ENCODE assay signal across 25 cellular contexts in the genomic region with DNA sequence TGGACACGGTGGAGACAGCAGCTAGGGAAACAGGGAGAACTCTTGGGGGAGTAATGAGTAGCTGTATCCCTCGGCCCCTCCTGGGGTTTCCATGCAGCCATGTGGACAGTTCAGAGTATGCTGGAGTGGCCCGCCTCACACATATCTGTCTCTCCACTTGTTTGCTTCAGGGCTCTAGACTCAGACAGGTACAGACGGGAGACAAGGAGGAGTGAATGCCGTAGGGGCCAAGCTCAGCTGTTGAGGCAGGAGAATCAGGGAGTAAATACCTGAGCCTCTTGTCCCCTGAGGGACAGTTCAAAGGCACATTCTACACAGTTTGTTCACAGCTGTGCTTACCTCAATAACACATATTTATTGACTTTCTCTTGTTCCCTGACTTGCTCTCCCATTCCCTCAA. TPM values are rescaled to one million over a fixed set of nuclear protein-coding genes. Genes with fewer than 3 reads are reported as not detected.
DNase-seq lines count a peak whose midpoint lies in the region; ATAC-seq and TF ChIP-seq lines count a peak whose summit lies in the region.
"Had no signal": no experiment of that assay in that cellular context is flagged by ENCODE, and none has a peak within 500 bp of the region (broad histone marks: within the 10 kb centered on the region; RNA-seq: fewer than 3 reads in every experiment).

No MANE protein-coding gene starts in this region.

- H3K4me1 ChIP-seq in GM23338 (ENCODE audit: insufficient read depth): 0 out of 2 replicates have a peak, but pooled peaks cover 6% of the 10 kb centered on the region
- H3K4me1 ChIP-seq: BLaER1 treated with 17β-estradiol and CSF1 and Interleukin-3, amounts not matched to agents 10 nM and 100 nM; Peyer's patch had no signal

- peak overlapping the region; percentile 84 for H2AFZ ChIP-seq in GM23338
- H2AFZ ChIP-seq: GM23248 had no signal

- no peak overlapping the region for H3K4me2 ChIP-seq in GM23338
- H3K4me2 ChIP-seq: BLaER1 treated with 17β-estradiol and CSF1 and Interleukin-3, amounts not matched to agents 10 nM and 100 nM had no signal

- no peak overlapping the region for H3K4me3 ChIP-seq in GM23338
- no peak overlapping the region for H3K4me3 ChIP-seq in coronary artery
- H3K4me3 ChIP-seq: BLaER1 treated with 17β-estradiol and CSF1 and Interleukin-3, amounts not matched to agents 10 nM and 100 nM; GM23248; Peyer's patch had no signal

- H3F3A ChIP-seq in GM23338 (replicated peaks; ENCODE audit: low read depth): no peaks in the 10 kb centered on the region

- H3K9me3 Mint-ChIP-seq in GM23338: peaks cover 6% of the 10 kb centered on the region; the same call in 1 of the 3 replicates
- peaks cover 5% of the 10 kb centered on the region for H3K9me3 Mint-ChIP-seq in stimulated activated memory B cell treated with anti-CD40 and anti-IgM and Interleukin-4, amounts not matched to agents 10 μg/mL and 1 μg/mL and 100 μg/mL, for 72 hours

- H3K27me3 Mint-ChIP-seq in GM23338 (ENCODE audit: insufficient read depth, low read depth, poor library complexity): no peaks in the 10 kb centered on the region
- peaks cover 4% of the 10 kb centered on the region for H3K27me3 Mint-ChIP-seq in stimulated activated memory B cell treated with anti-CD40 and anti-IgM and Interleukin-4, amounts not matched to agents 10 μg/mL and 1 μg/mL and 100 μg/mL, for 72 hours
- H3K27me3 Mint-ChIP-seq: CD4-positive, alpha-beta memory T cell had no signal

- H3K79me2 ChIP-seq in GM23338 (replicated peaks; ENCODE audit: insufficient read depth): no peaks in the 10 kb centered on the region

- H3K27ac Mint-ChIP-seq in GM23338: no peak overlapping the region
- H3K27ac Mint-ChIP-seq in stimulated activated memory B cell treated with anti-CD40 and anti-IgM and Interleukin-4, amounts not matched to agents 10 μg/mL and 1 μg/mL and 100 μg/mL, for 72 hours: no peak overlapping the region
- H3K27ac Mint-ChIP-seq: CD4-positive, alpha-beta memory T cell had no signal

- no peaks in the 10 kb centered on the region for H3K36me3 ChIP-seq in GM23338 (ENCODE audit: insufficient read depth)
- H3K36me3 ChIP-seq: BLaER1 treated with 17β-estradiol and CSF1 and Interleukin-3, amounts not matched to agents 10 nM and 100 nM; Peyer's patch had no signal

- no peaks in the 10 kb centered on the region for H3K27me3 ChIP-seq in GM23338 (ENCODE audit: insufficient read depth)
- H3K27me3 ChIP-seq: Peyer's patch had no signal

- H4K20me1 ChIP-seq in GM23338 (replicated peaks; ENCODE audit: insufficient read depth): no peaks in the 10 kb centered on the region
- H4K20me1 ChIP-seq: BLaER1 treated with 17β-estradiol and CSF1 and Interleukin-3, amounts not matched to agents 10 nM and 100 nM had no signal

- ATAC-seq in GM23338: no peak; the same call in 1 of the 3 replicates
- no peak for ATAC-seq in left lobe of liver
- ATAC-seq in stimulated activated memory B cell treated with anti-CD40 and anti-IgM and Interleukin-4, amounts not matched to agents 10 μg/mL and 1 μg/mL and 100 μg/mL, for 72 hours: peak; percentile 24
- no peak for ATAC-seq in GM19455 (IDR thresholded peaks at IDR 0.05; ENCODE audit: unreplicated experiment)
- ATAC-seq in GM21367 (IDR thresholded peaks at IDR 0.05; ENCODE audit: unreplicated experiment): no peak
- ATAC-seq: SK-N-SH treated with all-trans-retinoic acid at 6 μM for 48 hours had no signal

- H3K9me2 ChIP-seq in GM23338 (ENCODE audit: insufficient read depth): peaks cover 4% of the 10 kb centered on the region; the same call in 1 of the 2 replicates

- H3K27ac ChIP-seq in GM23338 (ENCODE audit: low read depth): no peak overlapping the region
- H3K27ac ChIP-seq in coronary artery: no peak overlapping the region
- H3K27ac ChIP-seq: BLaER1 treated with 17β-estradiol and CSF1 and Interleukin-3, amounts not matched to agents 10 nM and 100 nM; GM23248; HL-60; Peyer's patch had no signal

- no peak for DNase-seq in GM23338 (ENCODE audit: low spot score)
- peak; percentile 45 for DNase-seq in coronary artery (ENCODE audit: low spot score)
- DNase-seq in left lobe of liver (ENCODE audit: low spot score): peak; percentile 26
- no peak for DNase-seq in midbrain (lab: John Stamatoyannopoulos, UW)
- DNase-seq in NCI-H2107 treated with DMSO at 0.1 percent for 48 hours (lab: John Stamatoyannopoulos, UW; ENCODE audit: unreplicated experiment): no peak
- DNase-seq: ACHN; CD4-positive, alpha-beta memory T cell; DMS153; GDM1; GM23248; HCEC 1CT; KG1; NCI-H1092; NCI-H1436; NCI-H187 treated with DMSO at 0.1 percent for 48 hours; NCI-H2227 treated with DMSO at 0.1 percent for 48 hours; NCI-H510A treated with DMSO at 0.1 percent for 48 hours; NCI-H82; Peyer's patch had no signal

- H3K4me3 Mint-ChIP-seq in GM23338: no peak overlapping the region
- H3K4me3 Mint-ChIP-seq in stimulated activated memory B cell treated with anti-CD40 and anti-IgM and Interleukin-4, amounts not matched to agents 10 μg/mL and 1 μg/mL and 100 μg/mL, for 72 hours: no peak overlapping the region
- H3K4me3 Mint-ChIP-seq: CD4-positive, alpha-beta memory T cell had no signal

- H3K4me1 Mint-ChIP-seq in GM23338: peaks cover 8% of the 10 kb centered on the region
- H3K4me1 Mint-ChIP-seq in stimulated activated memory B cell treated with anti-CD40 and anti-IgM and Interleukin-4, amounts not matched to agents 10 μg/mL and 1 μg/mL and 100 μg/mL, for 72 hours: no peaks in the 10 kb centered on the region
- H3K4me1 Mint-ChIP-seq: CD4-positive, alpha-beta memory T cell had no signal

- TF ChIP-seq CTCF in GM23338 (conservative IDR thresholded peaks at IDR 0.05; ENCODE audit: low read depth in 2 of 2): no peak
- no peak for TF ChIP-seq CTCF in coronary artery (IDR thresholded peaks at IDR 0.05)

- 0 out of 3 replicates have a peak, but pooled peaks cover 3% of the 10 kb centered on the region for H3K36me3 Mint-ChIP-seq in GM23338 (ENCODE audit: low read depth)
- H3K36me3 Mint-ChIP-seq in stimulated activated memory B cell treated with anti-CD40 and anti-IgM and Interleukin-4, amounts not matched to agents 10 μg/mL and 1 μg/mL and 100 μg/mL, for 72 hours: no peaks in the 10 kb centered on the region
- H3K36me3 Mint-ChIP-seq: CD4-positive, alpha-beta memory T cell had no signal

TF ChIP-seq in GM23338, 12 proteins besides CTCF, POLR2A, EP300 and RAD21 (continues in another document):
- no peak for TF ChIP-seq EZH2 (IDR thresholded peaks at IDR 0.05; ENCODE audit: low read depth, unreplicated experiment)
- TF ChIP-seq POLR2AphosphoS5 (IDR thresholded peaks at IDR 0.05; ENCODE audit: low read depth): no peak
- no peak for TF ChIP-seq NANOG (IDR thresholded peaks at IDR 0.05; ENCODE audit: borderline replicate concordance)
- TF ChIP-seq ETS1 (IDR thresholded peaks at IDR 0.05): no peak
- TF ChIP-seq ZNF331 (CRISPR knock-in tag; IDR thresholded peaks at IDR 0.05; ENCODE audit: low read depth): no peak
- TF ChIP-seq REST (IDR thresholded peaks at IDR 0.05; ENCODE audit: unreplicated experiment): no peak
- no peak for TF ChIP-seq STAT1 (IDR thresholded peaks at IDR 0.05; ENCODE audit: unreplicated experiment)

RNA-seq across cellular contexts. Expression of gene PTGFRN, which starts 7.7 kb away (rescaled TPM):
- 21.8 and 32.7 TPM in 2 replicates for total RNA-seq in GM23338 (2014; rRNA removed; shearing (Covaris generic))
- polyA plus RNA-seq in GM23338 (2016; fragmentation: Nextera tagmentation; extraction: Ambion mirVana): 17.4 and 30.0 TPM in 2 replicates
- total RNA-seq in left lobe of liver: 11.9 TPM

Comparison
In these comparisons a context has a peak if more than half of its experiments do, and no peak if none do; other contexts are left out.
1. DNase-seq: peak in coronary artery (single experiment) and left lobe of liver (single experiment); none in GM23338 (single experiment), midbrain (single experiment) and NCI-H2107 treated with DMSO at 0.1 percent for 48 hours (single experiment).